ENCODE assay signal across 16 cellular contexts in genomic region chrX:2913118-2913517, GRCh38. TPM values are rescaled to one million over a fixed set of nuclear protein-coding genes. Genes with fewer than 3 reads are reported as not detected.
A peak's percentile ranks its signal among the peaks of the same experiment; 100 is the strongest.
DNase-seq lines count a peak whose midpoint lies in the region; ATAC-seq, FAIRE-seq and TF ChIP-seq lines count a peak whose summit lies in the region.
"Had no signal": no experiment of that assay in that cellular context is flagged by ENCODE, and none has a peak within 500 bp of the region (broad histone marks: within the 10 kb centered on the region; RNA-seq: fewer than 3 reads in every experiment).

No MANE protein-coding gene starts in this region.

- peak overlapping the region; percentile 3 for H3K4me3 Mint-ChIP-seq in progenitor cell of endocrine pancreas (ENCODE audit: low read depth)
- H3K4me3 Mint-ChIP-seq: activated CD4-positive, alpha-beta T cell treated with anti-CD3 and anti-CD28 coated beads for 36 hours; activated naive CD8-positive, alpha-beta T cell treated with anti-CD3 and anti-CD28 coated beads for 36 hours; CD4-positive, CD25-positive, alpha-beta regulatory T cell; T-helper 17 cell had no signal

- H3K27me3 Mint-ChIP-seq in progenitor cell of endocrine pancreas = no peaks in the 10 kb centered on the region
- H3K27me3 Mint-ChIP-seq: activated CD4-positive, alpha-beta T cell treated with anti-CD3 and anti-CD28 coated beads for 36 hours; activated naive CD8-positive, alpha-beta T cell treated with anti-CD3 and anti-CD28 coated beads for 36 hours; CD4-positive, CD25-positive, alpha-beta regulatory T cell; T-helper 17 cell had no signal

- peaks cover 62% of the 10 kb centered on the region for H3K36me3 Mint-ChIP-seq in progenitor cell of endocrine pancreas (ENCODE audit: insufficient read depth)
- H3K36me3 Mint-ChIP-seq: activated naive CD8-positive, alpha-beta T cell treated with anti-CD3 and anti-CD28 coated beads for 36 hours; CD4-positive, CD25-positive, alpha-beta regulatory T cell had no signal

- FAIRE-seq in endothelial cell of umbilical vein (lab: Jason Lieb, UNC) = peak; percentile 44
- FAIRE-seq: kidney had no signal

- H3K9me3 ChIP-seq in OCI-LY7 (ENCODE audit: low read length) (no peaks in the 10 kb centered on the region), endothelial cell of umbilical vein (replicated peaks; ENCODE audit: control insufficient read depth, insufficient read depth, low read length) (no peaks in the 10 kb centered on the region)
- H3K9me3 ChIP-seq: testis had no signal

- H3K9me2 ChIP-seq in OCI-LY7 (ENCODE audit: insufficient read depth, low read length) = no peaks in the 10 kb centered on the region

- POLR2A ChIA-PET in OCI-LY7 (lab: Charles Lee) (no interaction called here), endothelial cell of umbilical vein (lab: Charles Lee) (no interaction called here)

- H3K9me1 ChIP-seq in endothelial cell of umbilical vein (replicated peaks; ENCODE audit: control insufficient read depth, extremely low read depth, insufficient read depth, low read length) = no peaks in the 10 kb centered on the region

- H3K4me2 ChIP-seq in OCI-LY7 (ENCODE audit: low read length) (no peak overlapping the region), endothelial cell of umbilical vein (ENCODE audit: insufficient read depth, low read length) (no peak overlapping the region)

- no peak overlapping the region for H3K4me3 ChIP-seq in OCI-LY7 (ENCODE audit: low read depth, low read length, poor library complexity, severe bottlenecking)
- H3K4me3 ChIP-seq in endothelial cell of umbilical vein (replicated peaks in 1 of 3; ENCODE audit: insufficient read depth in 1 of 3, low read depth in 1 of 3, low read length in 3 of 3) = no peak overlapping the region
- H3K4me3 ChIP-seq: testis had no signal

- no peaks in the 10 kb centered on the region for H3K4me1 ChIP-seq in OCI-LY7 (ENCODE audit: insufficient read depth, low read length, poor library complexity, severe bottlenecking)
- H3K4me1 ChIP-seq in endothelial cell of umbilical vein (ENCODE audit: control insufficient read depth, extremely low read depth, insufficient read depth, low read length) = no peaks in the 10 kb centered on the region
- H3K4me1 ChIP-seq: testis had no signal

- TF ChIP-seq CTCF in GM12873 (IDR thresholded peaks at IDR 0.05; ENCODE audit: insufficient read depth, low read depth, low read length, missing control alignments) (peak; percentile 13), OCI-LY7 (conservative IDR thresholded peaks at IDR 0.05; ENCODE audit: low read length) (peak; percentile 42; the same call in 1 of the 2 replicates), endothelial cell of umbilical vein (IDR thresholded peaks at IDR 0.05; ENCODE audit: extremely low read depth in 1 of 2, insufficient read depth in 1 of 2, low read depth in 1 of 2, low read length in 2 of 2) (no peak), progenitor cell of endocrine pancreas (IDR thresholded peaks at IDR 0.05; ENCODE audit: unreplicated experiment) (peak; percentile 41)

- BruUV-seq in OCI-LY7 (replicated peaks; lab: Mats Ljungman, UMichigan) (no TSS peak), endothelial cell of umbilical vein (replicated peaks; lab: Mats Ljungman, UMichigan) (no TSS peak)

- H2AFZ ChIP-seq in OCI-LY7 (ENCODE audit: low read length) (no peak overlapping the region), endothelial cell of umbilical vein (ENCODE audit: low read depth, low read length) (no peak overlapping the region)

- intact Hi-C loops in OCI-LY7 (cut with micrococcal nuclease; ENCODE audit: unreplicated experiment) = no loop called here
- intact Hi-C loops in endothelial cell of umbilical vein (cut with micrococcal nuclease) = no loop called here

- no peak for TF ChIP-seq POLR2A in endothelial cell of umbilical vein (IDR thresholded peaks at IDR 0.05; ENCODE audit: low read depth, low read length)

- H3K27me3 ChIP-seq in endothelial cell of umbilical vein (ENCODE audit: control insufficient read depth in 2 of 2, insufficient read depth in 2 of 2, low read length in 2 of 2) = no peaks in the 10 kb centered on the region
- H3K27me3 ChIP-seq: testis had no signal

- no peaks in the 10 kb centered on the region for H3K36me3 ChIP-seq in OCI-LY7 (ENCODE audit: insufficient read depth, low read length)
- no peaks in the 10 kb centered on the region for H3K36me3 ChIP-seq in endothelial cell of umbilical vein (ENCODE audit: control insufficient read depth in 2 of 2, extremely low read depth in 1 of 2, insufficient read depth in 2 of 2, low read length in 2 of 2)

- H3K79me2 ChIP-seq in OCI-LY7 (ENCODE audit: insufficient read depth, low read depth, low read length) (no peaks in the 10 kb centered on the region), endothelial cell of umbilical vein (ENCODE audit: control insufficient read depth, insufficient read depth, low read length) (no peaks in the 10 kb centered on the region)

- no peak for DNase-seq in OCI-LY7 (ENCODE audit: low spot score)
- no peak for DNase-seq in endothelial cell of umbilical vein (ENCODE audit: low read depth, low spot score)
- DNase-seq in progenitor cell of endocrine pancreas (ENCODE audit: low spot score, unreplicated experiment) = no peak
- DNase-seq in germinal center (ENCODE audit: low spot score) = no peak
- DNase-seq in HPDE6-E6E7 (ENCODE audit: extremely low spot score) = no peak
- DNase-seq: activated CD4-positive, alpha-beta T cell treated with anti-CD3 and anti-CD28 coated beads for 36 hours; activated naive CD8-positive, alpha-beta T cell treated with anti-CD3 and anti-CD28 coated beads for 36 hours; caudate nucleus; CD4-positive, CD25-positive, alpha-beta regulatory T cell; KBM-7; kidney; NCI-H1436 treated with DMSO at 0.1 percent for 48 hours; T-helper 17 cell; testis had no signal

- no peak overlapping the region for H3K27ac ChIP-seq in OCI-LY7 (ENCODE audit: low read depth, low read length, poor library complexity, severe bottlenecking)
- H3K27ac ChIP-seq in endothelial cell of umbilical vein (ENCODE audit: insufficient read depth, low read depth, low read length) = no peak overlapping the region
- H3K27ac ChIP-seq: testis had no signal

- no peak overlapping the region for H3K9ac ChIP-seq in endothelial cell of umbilical vein (replicated peaks; ENCODE audit: extremely low read depth, insufficient read depth, low read length)

- peaks cover 5% of the 10 kb centered on the region for H3K9me3 Mint-ChIP-seq in progenitor cell of endocrine pancreas (ENCODE audit: low read depth)
- H3K9me3 Mint-ChIP-seq: activated naive CD8-positive, alpha-beta T cell treated with anti-CD3 and anti-CD28 coated beads for 36 hours had no signal

- dilution Hi-C loops in endothelial cell of umbilical vein (cut with MboI; ENCODE audit: extremely low pct_ligation_motif_present, low sequenced_read_pairs) = no loop called here

- ATAC-seq in HG02678 (IDR thresholded peaks at IDR 0.05; ENCODE audit: unreplicated experiment) = no peak
- ATAC-seq: activated CD4-positive, alpha-beta T cell treated with anti-CD3 and anti-CD28 coated beads for 36 hours; T-helper 17 cell had no signal

- H3K4me1 Mint-ChIP-seq in progenitor cell of endocrine pancreas (ENCODE audit: low read depth) = peaks cover 20% of the 10 kb centered on the region
- H3K4me1 Mint-ChIP-seq: activated CD4-positive, alpha-beta T cell treated with anti-CD3 and anti-CD28 coated beads for 36 hours; activated naive CD8-positive, alpha-beta T cell treated with anti-CD3 and anti-CD28 coated beads for 36 hours; CD4-positive, CD25-positive, alpha-beta regulatory T cell; T-helper 17 cell had no signal

- CTCF ChIA-PET in OCI-LY7 (lab: Charles Lee; ENCODE audit: unreplicated experiment) = no interaction called here
- CTCF ChIA-PET in endothelial cell of umbilical vein (lab: Charles Lee) = interaction anchor here (0.6 to 1.2 kb wide), 2 partner anchors 16 to 17 kb away, joined by 3 read pairs; no protein-coding TSS in a partner anchor

- H4K20me1 ChIP-seq in OCI-LY7 (ENCODE audit: insufficient read depth, low read length) = no peaks in the 10 kb centered on the region
- no peaks in the 10 kb centered on the region for H4K20me1 ChIP-seq in endothelial cell of umbilical vein (replicated peaks; ENCODE audit: control insufficient read depth, extremely low read depth, insufficient read depth, low read length)

- peak overlapping the region; percentile 22 for H3K27ac Mint-ChIP-seq in progenitor cell of endocrine pancreas
- H3K27ac Mint-ChIP-seq: activated CD4-positive, alpha-beta T cell treated with anti-CD3 and anti-CD28 coated beads for 36 hours; activated naive CD8-positive, alpha-beta T cell treated with anti-CD3 and anti-CD28 coated beads for 36 hours; CD4-positive, CD25-positive, alpha-beta regulatory T cell; T-helper 17 cell had no signal

TF ChIP-seq in endothelial cell of umbilical vein, 7 proteins besides CTCF, POLR2A, EP300 and RAD21:
- TF ChIP-seq FOS (IDR thresholded peaks at IDR 0.05; ENCODE audit: borderline replicate concordance, insufficient read depth, low read length) (no peak), MAX (IDR thresholded peaks at IDR 0.05; ENCODE audit: insufficient read depth, insufficient read length) (no peak), EZH2 (IDR thresholded peaks at IDR 0.05; ENCODE audit: borderline replicate concordance, low read depth, low read length, severe bottlenecking) (no peak), GATA2 (IDR thresholded peaks at IDR 0.05; ENCODE audit: insufficient read depth, insufficient read length, low read depth, low read length) (no peak), MYC (IDR thresholded peaks at IDR 0.05; ENCODE audit: low read depth, low read length) (no peak), POLR2AphosphoS5 (IDR thresholded peaks at IDR 0.05; ENCODE audit: insufficient read depth, low read depth, low read length) (no peak), JUN (IDR thresholded peaks at IDR 0.05; ENCODE audit: borderline replicate concordance, insufficient read depth, insufficient read length, low read depth) (no peak)

RNA-seq across cellular contexts. Expression of gene ARSD, which starts 16.0 kb away (rescaled TPM):
- not detected in 2 replicates for total RNA-seq in OCI-LY7 (2014; rRNA removed; shearing (Covaris generic))
- total RNA-seq in OCI-LY7 (2022) = not detected in 2 replicates
- 16.4 and 18.6 TPM in 2 replicates for total RNA-seq in endothelial cell of umbilical vein
- polyA plus RNA-seq in endothelial cell of umbilical vein = 15.5 and 17.3 TPM in 2 replicates
- polyA plus RNA-seq in endothelial cell of umbilical vein (2011; cell fraction: cytosol; rRNA removed) = 9.6 and 11.4 TPM in 2 replicates
- polyA plus RNA-seq in endothelial cell of umbilical vein (2011; cell fraction: nucleus; rRNA removed) = 12.5 and 15.4 TPM in 2 replicates
- polyA plus RNA-seq in endothelial cell of umbilical vein (2012) = 13.6 and 14.6 TPM in 2 replicates
- 31.2 and 33.3 TPM in 2 replicates for polyA minus RNA-seq in endothelial cell of umbilical vein
- polyA minus RNA-seq in endothelial cell of umbilical vein (2011; cell fraction: cytosol; rRNA and poly(A)+ RNA removed) = 4.4 TPM
- 9.2 and 9.4 TPM in 2 replicates for polyA minus RNA-seq in endothelial cell of umbilical vein (2011; cell fraction: nucleus; rRNA and poly(A)+ RNA removed)
- 76.8 and 82.1 TPM in 2 replicates for total RNA-seq in progenitor cell of endocrine pancreas

Comparison
In these comparisons a context has a peak if more than half of its experiments do, and no peak if none do; other contexts are left out.
1. CTCF ChIP-seq: peak in GM12873 (single experiment), OCI-LY7 (single experiment) and progenitor cell of endocrine pancreas (single experiment); none in endothelial cell of umbilical vein (0 of 2).
2. RNA of gene ARSD, which starts 16.0 kb away (total RNA-seq): 76.8 to 82.1 TPM in progenitor cell of endocrine pancreas and 16.4 to 18.6 TPM in endothelial cell of umbilical vein; not detected in OCI-LY7; every median in the first group is over 10 times any median in the second.